In genomic region chr9:134325813-134326753, GRCh38 we compare ENCODE assay signal across 8 cellular contexts. TPM values are rescaled to one million over a fixed set of nuclear protein-coding genes. Genes with fewer than 3 reads are reported as not detected.
DNase-seq lines count a peak whose midpoint lies in the region; ATAC-seq and TF ChIP-seq lines count a peak whose summit lies in the region.

Gene RXRA, plus strand, starts transcription at chr9:134326455. Its CDS starts 177 bp downstream, at chr9:134326632.

- H3K9ac ChIP-seq in HUES48 (ENCODE audit: low read depth, low read length), result peak within 1 kb of the TSS; percentile 61; the same call in 1 of the 2 replicates
- H3K9ac ChIP-seq in SK-N-MC (ENCODE audit: insufficient read length), result peak within 1 kb of the TSS; percentile 75

- H3K4me1 ChIP-seq in HUES48 (ENCODE audit: control insufficient read depth, insufficient read depth, low read length) (peaks cover 20% of the 10 kb centered on the region), tibial artery (peaks cover 5 to 68% (median 61%) of the 10 kb centered on the region in 4 donors)

- H3K4me3 Mint-ChIP-seq in activated naive CD8-positive, alpha-beta T cell treated with anti-CD3 and anti-CD28 coated beads, Interleukin-2, amount 50 U/mL, for 24 hours, result peak within 1 kb of the TSS; percentile 69
- peak within 1 kb of the TSS; percentile 76 for H3K4me3 Mint-ChIP-seq in glutamatergic neuron (ENCODE audit: unreplicated experiment)

- H3K27ac Mint-ChIP-seq in activated naive CD8-positive, alpha-beta T cell treated with anti-CD3 and anti-CD28 coated beads, Interleukin-2, amount 50 U/mL, for 24 hours, result no peak within 1 kb of the TSS
- H3K27ac Mint-ChIP-seq in glutamatergic neuron (ENCODE audit: unreplicated experiment), result no peak within 1 kb of the TSS

- intact Hi-C loops in tibial artery (cut with DNase I; ENCODE audit: low total_unique reads), result loop anchor here (5.0 kb wide), 1 partner anchor 106 kb away; no protein-coding TSS in a partner anchor

- peaks cover 10% of the 10 kb centered on the region for H3K27me3 Mint-ChIP-seq in activated naive CD8-positive, alpha-beta T cell treated with anti-CD3 and anti-CD28 coated beads, Interleukin-2, amount 50 U/mL, for 24 hours
- H3K27me3 Mint-ChIP-seq in glutamatergic neuron (ENCODE audit: unreplicated experiment), result peaks cover 2% of the 10 kb centered on the region

- no peaks in the 10 kb centered on the region for H3K9me3 Mint-ChIP-seq in activated naive CD8-positive, alpha-beta T cell treated with anti-CD3 and anti-CD28 coated beads, Interleukin-2, amount 50 U/mL, for 24 hours
- peaks cover 6% of the 10 kb centered on the region for H3K9me3 Mint-ChIP-seq in glutamatergic neuron (ENCODE audit: unreplicated experiment)

- no peak for TF ChIP-seq CTCF in glutamatergic neuron (IDR thresholded peaks at IDR 0.05; ENCODE audit: partially characterized antibody, unreplicated experiment)
- TF ChIP-seq CTCF in omental fat pad (IDR thresholded peaks at IDR 0.05), result no peak
- TF ChIP-seq CTCF in tibial artery (IDR thresholded peaks at IDR 0.05), result peak in 1 of 2 experiments; percentile 7

- H3K27me3 ChIP-seq in HUES48 (ENCODE audit: control insufficient read depth, insufficient read depth, low read length) (no peaks in the 10 kb centered on the region), tibial artery (no peaks in the 10 kb centered on the region)

- H3K9me3 ChIP-seq in HUES48 (ENCODE audit: control insufficient read depth, insufficient read depth, low read length), result no peaks in the 10 kb centered on the region
- no peaks in the 10 kb centered on the region for H3K9me3 ChIP-seq in SK-N-MC (ENCODE audit: low read depth, low read length)
- no peaks in the 10 kb centered on the region for H3K9me3 ChIP-seq in tibial artery

- H3K36me3 ChIP-seq in HUES48 (ENCODE audit: control insufficient read depth, insufficient read depth, low read length), result no peaks in the 10 kb centered on the region
- no peaks in the 10 kb centered on the region for H3K36me3 ChIP-seq in SK-N-MC (ENCODE audit: insufficient read depth, low read length)
- no peaks in the 10 kb centered on the region for H3K36me3 ChIP-seq in tibial artery

- H3K27ac ChIP-seq in HUES48 (ENCODE audit: low read depth, low read length) (peak within 1 kb of the TSS; percentile 42), SK-N-MC (no peak within 1 kb of the TSS), tibial artery (peak within 1 kb of the TSS; percentile 98 to 100)

- peaks cover 7% of the 10 kb centered on the region for H3K4me1 Mint-ChIP-seq in activated naive CD8-positive, alpha-beta T cell treated with anti-CD3 and anti-CD28 coated beads, Interleukin-2, amount 50 U/mL, for 24 hours
- peaks cover 28% of the 10 kb centered on the region for H3K4me1 Mint-ChIP-seq in glutamatergic neuron (ENCODE audit: low read depth, unreplicated experiment)

- DNase-seq in D341Med (ENCODE audit: low spot score), result peak; percentile 92
- no peak for DNase-seq in SK-N-MC (ENCODE audit: low read depth, low spot score)
- peak; percentile 53 for DNase-seq in activated naive CD8-positive, alpha-beta T cell treated with anti-CD3 and anti-CD28 coated beads, Interleukin-2, amount 50 U/mL, for 24 hours
- DNase-seq in glutamatergic neuron, result peak; percentile 82
- no peak for DNase-seq in omental fat pad (ENCODE audit: low spot score)
- DNase-seq in tibial artery, result peak; percentile 76 to 93

- ATAC-seq in activated naive CD8-positive, alpha-beta T cell treated with anti-CD3 and anti-CD28 coated beads, Interleukin-2, amount 50 U/mL, for 24 hours, result no peak
- ATAC-seq in omental fat pad (ENCODE audit: low FRiP score) (peak; percentile 65), GM21447 (IDR thresholded peaks at IDR 0.05; ENCODE audit: unreplicated experiment) (no peak)

- H3K4me3 ChIP-seq in HUES48 (ENCODE audit: low read depth, low read length) (peak within 1 kb of the TSS; percentile 74), SK-N-MC (peak within 1 kb of the TSS; percentile 89), tibial artery (peak within 1 kb of the TSS; percentile 86 to 89)

- no peaks in the 10 kb centered on the region for H3K36me3 Mint-ChIP-seq in activated naive CD8-positive, alpha-beta T cell treated with anti-CD3 and anti-CD28 coated beads, Interleukin-2, amount 50 U/mL, for 24 hours (ENCODE audit: low read depth)
- H3K36me3 Mint-ChIP-seq in glutamatergic neuron (ENCODE audit: unreplicated experiment), result no peaks in the 10 kb centered on the region

RNA-seq across cellular contexts. Expression of gene RXRA, which starts in this region (rescaled TPM):
- 20.5 TPM for total RNA-seq in glutamatergic neuron (ENCODE audit: unreplicated experiment)
- 10 to 100 TPM; 53.3 to 87.8 (median 69.6) TPM for total RNA-seq in omental fat pad

Comparison
In these comparisons a context has a peak if more than half of its experiments do, and no peak if none do; other contexts are left out.
1. DNase-seq: peak in D341Med (single experiment), activated naive CD8-positive, alpha-beta T cell treated with anti-CD3 and anti-CD28 coated beads, Interleukin-2, amount 50 U/mL, for 24 hours (single experiment), glutamatergic neuron (single experiment) and tibial artery (2 of 2); none in SK-N-MC (single experiment) and omental fat pad (single experiment).
2. Peak in every context shown above with its lines, with median percentiles within 50 percentile points of each other: H3K4me3 ChIP-seq.